Comparison of ENCODE assay signal across 18 cellular contexts in genomic region chr22:45493286-45493771, GRCh38. TPM values are rescaled to one million over a fixed set of nuclear protein-coding genes. Genes with fewer than 3 reads are reported as not detected.
DNase-seq lines count a peak whose midpoint lies in the region; ATAC-seq, FAIRE-seq and TF ChIP-seq lines count a peak whose summit lies in the region.
"Had no signal": no experiment of that assay in that cellular context is flagged by ENCODE, and none has a peak within 500 bp of the region (broad histone marks: within the 10 kb centered on the region; RNA-seq: fewer than 3 reads in every experiment).

No MANE protein-coding gene starts in this region.

- DNase-seq in SK-N-SH (peak; percentile 5), lower lobe of right lung (peak; percentile 15), uterus (peak; percentile 77 to 81), CD14-positive monocyte (ENCODE audit: low spot score) (no peak)
- DNase-seq: 8988T, Calu3, foreskin keratinocyte, naive B cell, NCI-H146, SHP77, small intestine had no signal

- H3K36me3 ChIP-seq in SK-N-SH (replicated peaks in 1 of 2; ENCODE audit: control insufficient read depth in 1 of 2, insufficient read depth in 2 of 2, low read length in 1 of 2) (no peaks in the 10 kb centered on the region), lower lobe of right lung (no peaks in the 10 kb centered on the region), uterus (no peaks in the 10 kb centered on the region)

- H3K79me2 ChIP-seq in SK-N-SH (ENCODE audit: insufficient read depth): no peaks in the 10 kb centered on the region

- peaks cover 0 to 10% of the 10 kb centered on the region in 2 experiments; a peak in 2 of 4 replicates for H3K4me1 ChIP-seq in SK-N-SH (ENCODE audit: control insufficient read depth in 1 of 2, insufficient read depth in 2 of 2, low read depth in 1 of 2, low read length in 1 of 2)
- no peaks in the 10 kb centered on the region for H3K4me1 ChIP-seq in lower lobe of right lung
- H3K4me1 ChIP-seq in uterus: peaks cover 0 to 4% of the 10 kb centered on the region in 2 donors
- H3K4me1 ChIP-seq: foreskin keratinocyte had no signal

- peaks cover 13 to 33% (median 16%) of the 10 kb centered on the region in 3 donors for H3K27me3 Mint-ChIP-seq in CD14-positive monocyte (ENCODE audit: low read depth in 3 of 3)

- TF ChIP-seq RAD21 in SK-N-SH (IDR thresholded peaks at IDR 0.05; ENCODE audit: low read length): no peak

- H3K4me3 Mint-ChIP-seq in CD14-positive monocyte: no peak overlapping the region
- H3K4me3 Mint-ChIP-seq: activated naive CD4-positive, alpha-beta T cell treated with anti-CD3 and anti-CD28 coated beads, Interleukin-2, amount 50 U/mL, for 24 hours; naive B cell had no signal

- H4K20me1 ChIP-seq in SK-N-SH (ENCODE audit: insufficient read depth): no peaks in the 10 kb centered on the region

- TF ChIP-seq CTCF in SK-N-SH (IDR thresholded peaks at IDR 0.05) (no peak), lower lobe of right lung (IDR thresholded peaks at IDR 0.05) (no peak), uterus (IDR thresholded peaks at IDR 0.05) (no peak), CD14-positive monocyte (IDR thresholded peaks at IDR 0.05) (no peak)

- no peak for ATAC-seq in SK-N-SH treated with all-trans-retinoic acid at 6 μM for 48 hours
- ATAC-seq in lower lobe of right lung: peak in 1 of 2 donors; percentile 17
- no peak for ATAC-seq in HG03280 (IDR thresholded peaks at IDR 0.05; ENCODE audit: unreplicated experiment)
- no peak for ATAC-seq in HG03432 (IDR thresholded peaks at IDR 0.05; ENCODE audit: unreplicated experiment)
- ATAC-seq: foreskin keratinocyte, K562 had no signal

- FAIRE-seq in endometrium (lab: Jason Lieb, UNC): peak; percentile 48
- FAIRE-seq: colon, K562, small intestine had no signal

- H3K27ac ChIP-seq in SK-N-SH (ENCODE audit: low read depth in 2 of 2, low read length in 1 of 2) (no peak overlapping the region), lower lobe of right lung (no peak overlapping the region), uterus (peak overlapping the region; percentile 74 to 81)
- H3K27ac ChIP-seq: foreskin keratinocyte had no signal

- intact Hi-C loops in lower lobe of right lung (cut with DNase I): no loop called here
- intact Hi-C loops in uterus (cut with DNase I; ENCODE audit: low total_unique reads): no loop called here
- intact Hi-C loops in CD14-positive monocyte (cut with micrococcal nuclease): no loop called here

- TF ChIP-seq POLR2A in uterus (IDR thresholded peaks at IDR 0.05): no peak

- no peaks in the 10 kb centered on the region for H3K9me2 ChIP-seq in SK-N-SH

- WGBS in SK-N-SH (ENCODE audit: low lambda C conversion rate): 87% methylated on average over 13 of the region's 13 CpGs

- POLR2A ChIA-PET in SK-N-SH (lab: Yijun Ruan, JAX): interaction anchor here (0.6 kb wide), 1 partner anchor 802 kb away, joined by 3 read pairs; no protein-coding TSS in a partner anchor

- no peak overlapping the region for H3K27ac Mint-ChIP-seq in CD14-positive monocyte
- H3K27ac Mint-ChIP-seq: activated naive CD4-positive, alpha-beta T cell treated with anti-CD3 and anti-CD28 coated beads, Interleukin-2, amount 50 U/mL, for 24 hours had no signal

- H3K9me3 ChIP-seq in SK-N-SH: peaks cover 4% of the 10 kb centered on the region; the same call in 1 of the 2 replicates
- no peaks in the 10 kb centered on the region for H3K9me3 ChIP-seq in lower lobe of right lung
- no peaks in the 10 kb centered on the region for H3K9me3 ChIP-seq in uterus

- CTCF ChIA-PET in SK-N-SH (lab: Yijun Ruan, JAX): interaction anchor here (0.8 to 1.3 kb wide), 2 partner anchors 52 to 61 kb away, joined by 3 to 4 read pairs; no protein-coding TSS in a partner anchor

- H3K4me2 ChIP-seq in SK-N-SH: no peak overlapping the region

- H3K36me3 Mint-ChIP-seq in CD14-positive monocyte: no peaks in the 10 kb centered on the region
- H3K36me3 Mint-ChIP-seq: activated naive CD4-positive, alpha-beta T cell treated with anti-CD3 and anti-CD28 coated beads, Interleukin-2, amount 50 U/mL, for 24 hours; naive B cell had no signal

- peaks cover under 1 to 29% (median 21%) of the 10 kb centered on the region in 7 donors for H3K9me3 Mint-ChIP-seq in CD14-positive monocyte
- H3K9me3 Mint-ChIP-seq: activated naive CD4-positive, alpha-beta T cell treated with anti-CD3 and anti-CD28 coated beads, Interleukin-2, amount 50 U/mL, for 24 hours had no signal

- H3K27me3 ChIP-seq in SK-N-SH (ENCODE audit: insufficient read depth) (no peaks in the 10 kb centered on the region), lower lobe of right lung (ENCODE audit: low read depth) (peaks cover 14% of the 10 kb centered on the region), uterus (no peaks in the 10 kb centered on the region)
- H3K27me3 ChIP-seq: foreskin keratinocyte had no signal

- H3K4me3 ChIP-seq in SK-N-SH (ENCODE audit: low read depth in 2 of 2, low read length in 1 of 2) (no peak overlapping the region), lower lobe of right lung (no peak overlapping the region), uterus (no peak overlapping the region)
- H3K4me3 ChIP-seq: K562 had no signal

- H3K9ac ChIP-seq in SK-N-SH: no peak overlapping the region

- H3F3A ChIP-seq in SK-N-SH (replicated peaks; ENCODE audit: insufficient read depth): no peaks in the 10 kb centered on the region

- H3K4me1 Mint-ChIP-seq in CD14-positive monocyte: no peaks in the 10 kb centered on the region
- H3K4me1 Mint-ChIP-seq: activated naive CD4-positive, alpha-beta T cell treated with anti-CD3 and anti-CD28 coated beads, Interleukin-2, amount 50 U/mL, for 24 hours; naive B cell had no signal

- no peak for TF ChIP-seq EP300 in SK-N-SH (IDR thresholded peaks at IDR 0.05; ENCODE audit: borderline replicate concordance in 1 of 2, low read depth in 1 of 2, low read length in 1 of 2)

- no peak overlapping the region for H2AFZ ChIP-seq in SK-N-SH (ENCODE audit: low read depth)

TF ChIP-seq in SK-N-SH, 30 proteins besides CTCF, POLR2A, EP300 and RAD21:
- no peak for TF ChIP-seq NFIC (IDR thresholded peaks at IDR 0.05; ENCODE audit: borderline replicate concordance)
- no peak for TF ChIP-seq MAX (IDR thresholded peaks at IDR 0.05; ENCODE audit: low read depth)
- TF ChIP-seq GABPA (IDR thresholded peaks at IDR 0.05; ENCODE audit: low read depth): no peak
- TF ChIP-seq SIN3A (IDR thresholded peaks at IDR 0.05; ENCODE audit: borderline replicate concordance, low read depth, low read length): no peak

TF ChIP-seq in SK-N-SH treated with all-trans-retinoic acid at 6 μM for 48 hours, 23 proteins besides CTCF, POLR2A, EP300 and RAD21:
- TF ChIP-seq RARB (CRISPR knock-in tag; IDR thresholded peaks at IDR 0.05) (no peak), OSR1 (CRISPR knock-in tag; IDR thresholded peaks at IDR 0.05) (no peak), ISL1 (CRISPR knock-in tag; IDR thresholded peaks at IDR 0.05) (no peak), ZC3H10 (CRISPR knock-in tag; IDR thresholded peaks at IDR 0.05) (no peak), ESRRG (CRISPR knock-in tag; IDR thresholded peaks at IDR 0.05) (no peak), CSDC2 (CRISPR knock-in tag; IDR thresholded peaks at IDR 0.05) (no peak), GLIS3 (CRISPR knock-in tag; IDR thresholded peaks at IDR 0.05) (no peak)

RNA-seq across cellular contexts. Expression of gene FBLN1, which starts 9.4 kb away (rescaled TPM):
- polyA plus RNA-seq in SK-N-SH (2012; rRNA removed): 94.8 and 147 TPM in 2 replicates
- 68.7 and 110 TPM in 2 replicates for polyA plus RNA-seq in SK-N-SH (2012; cell fraction: cytosol; rRNA removed)
- 83.2 and 89.7 TPM in 2 replicates for polyA plus RNA-seq in SK-N-SH (2012; cell fraction: nucleus; rRNA removed)
- total RNA-seq in lower lobe of right lung: 307 TPM
- 100 to 1,000 TPM; 388 to 644 (median 479) TPM for total RNA-seq in uterus
- under 1 TPM in 1 of 2 donors, not detected in 1; 0.17 TPM for polyA plus RNA-seq in CD14-positive monocyte
- polyA plus RNA-seq: K562 had no signal

Comparison
In these comparisons a context has a peak if more than half of its experiments do, and no peak if none do; other contexts are left out.
1. H3K27ac ChIP-seq: peak in uterus (2 of 2); none in SK-N-SH (0 of 2) and lower lobe of right lung (single experiment).